In the genomic region with DNA sequence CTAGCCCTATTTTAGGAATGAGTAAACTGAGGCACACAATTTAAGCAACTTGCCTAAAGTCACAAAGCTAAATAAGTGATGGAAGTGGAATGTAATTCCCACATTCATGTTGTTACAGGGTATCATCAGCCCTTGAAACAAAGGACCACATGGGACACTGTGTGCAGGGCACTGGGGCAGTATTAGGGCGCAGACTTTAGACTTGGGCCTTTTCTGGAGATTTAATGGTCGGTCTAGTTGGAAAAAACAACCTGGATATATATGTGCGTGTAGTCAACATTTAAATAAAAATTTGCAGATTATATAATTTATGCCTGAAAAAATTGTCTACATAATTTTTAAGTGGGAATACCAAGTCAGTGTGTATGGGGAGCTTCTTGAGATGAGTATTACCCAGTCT, we compare ENCODE assay signal across 9 cellular contexts. TPM values are rescaled to one million over a fixed set of nuclear protein-coding genes. Genes with fewer than 3 reads are reported as not detected.
DNase-seq lines count a peak whose midpoint lies in the region; ATAC-seq, FAIRE-seq and TF ChIP-seq lines count a peak whose summit lies in the region.
"Had no signal": no experiment of that assay in that cellular context is flagged by ENCODE, and none has a peak within 500 bp of the region (broad histone marks: within the 10 kb centered on the region; RNA-seq: fewer than 3 reads in every experiment).

No MANE protein-coding gene starts in this region.

- no peak for TF ChIP-seq RAD21 in K562 (CRISPR knock-in tag; conservative IDR thresholded peaks at IDR 0.05 in 1 of 2, IDR thresholded peaks at IDR 0.05 in 1 of 2)

- H3K4me3 ChIP-seq in AG04449 (ENCODE audit: low read depth, low read length): peak overlapping the region; percentile 85
- H3K4me3 ChIP-seq in HUES48 (ENCODE audit: low read depth, low read length): peak overlapping the region; percentile 99
- H3K4me3 ChIP-seq in K562: peak overlapping the region; percentile 94
- H3K4me3 ChIP-seq in mucosa of stomach (ENCODE audit: low read length): peak overlapping the region; percentile 83

- peak overlapping the region; percentile 93 for H3K27ac ChIP-seq in HUES48 (ENCODE audit: low read depth, low read length)
- peak overlapping the region; percentile 91 for H3K27ac ChIP-seq in K562 (ENCODE audit: extremely low read depth, low read depth, low read length)

- TF ChIP-seq EP300 in K562 (IDR thresholded peaks at IDR 0.05; ENCODE audit: low read length): no peak

- TF ChIP-seq POLR2A in K562 (conservative IDR thresholded peaks at IDR 0.05): no peak

- H3K27me3 ChIP-seq in HUES48 (ENCODE audit: control insufficient read depth, insufficient read depth, low read length) (no peaks in the 10 kb centered on the region), K562 (ENCODE audit: control insufficient read depth in 2 of 2, insufficient read depth in 2 of 2, low read length in 2 of 2) (no peaks in the 10 kb centered on the region), mucosa of stomach (ENCODE audit: control insufficient read depth, insufficient read depth, low read length) (no peaks in the 10 kb centered on the region)

- H4K20me1 ChIP-seq in K562 (replicated peaks; ENCODE audit: control insufficient read depth, insufficient read depth, low read length): peaks cover 3% of the 10 kb centered on the region; the same call in 1 of the 2 replicates

- H3K9ac ChIP-seq in HUES48 (ENCODE audit: low read depth, low read length): peak overlapping the region; percentile 89
- H3K9ac ChIP-seq in K562 (ENCODE audit: insufficient read depth in 1 of 2, low read depth in 2 of 2, low read length in 2 of 2): peak overlapping the region; percentile 53 to 98; a peak in 3 of 4 replicates
- no peak overlapping the region for H3K9ac ChIP-seq in mucosa of stomach (ENCODE audit: low read length)

- 19% methylated on average over 3 of the region's 3 CpGs for WGBS in K562 (ENCODE audit: insufficient coverage, low coverage, missing lambda C conversion rate)

- H3K9me3 ChIP-seq in HUES48 (ENCODE audit: control insufficient read depth, insufficient read depth, low read length) (0 out of 2 replicates have a peak, but pooled peaks cover 9% of the 10 kb centered on the region), K562 (replicated peaks; ENCODE audit: control insufficient read depth, insufficient read depth, low read depth, low read length) (peaks cover 14% of the 10 kb centered on the region; the same call in 1 of the 2 replicates), mucosa of stomach (ENCODE audit: control insufficient read depth, low read length) (no peaks in the 10 kb centered on the region)

- ATAC-seq in K562: peak; percentile 18; the same call in 1 of the 3 replicates
- ATAC-seq in HG03571 (IDR thresholded peaks at IDR 0.05; ENCODE audit: unreplicated experiment): no peak

- no peaks in the 10 kb centered on the region for H3K9me1 ChIP-seq in K562 (ENCODE audit: control insufficient read depth, insufficient read depth, low read length)

- H3K79me2 ChIP-seq in K562 (ENCODE audit: control insufficient read depth, insufficient read depth, low read length): peaks cover 69% of the 10 kb centered on the region

- no peak overlapping the region for H2AFZ ChIP-seq in K562 (ENCODE audit: low read depth, low read length)

- no peaks in the 10 kb centered on the region; the same call in 1 of the 2 replicates for H3K36me3 ChIP-seq in HUES48 (ENCODE audit: control insufficient read depth, insufficient read depth, low read length)
- H3K36me3 ChIP-seq in K562 (ENCODE audit: control insufficient read depth, insufficient read depth, low read length): peaks cover 13% of the 10 kb centered on the region; the same call in 2 of the 3 replicates
- no peaks in the 10 kb centered on the region for H3K36me3 ChIP-seq in mucosa of stomach (ENCODE audit: control insufficient read depth, insufficient read depth, low read length)

- no peak for FAIRE-seq in K562 (lab: Jason Lieb, UNC)

- in situ Hi-C loops in K562 (cut with MboI): no loop called here

- POLR2A ChIA-PET in AG04449 (lab: Yijun Ruan, JAX) (interaction anchor here (0.6 kb wide), 1 partner anchor 57 kb away, joined by 3 read pairs; no protein-coding TSS in a partner anchor), K562 (lab: Yijun Ruan, JAX) (interaction anchor here (0.7 to 2.9 kb wide), 5 partner anchors 9 to 100 kb away, joined by 3 to 22 read pairs (median 3); no protein-coding TSS in a partner anchor)

- H3K4me1 ChIP-seq in HUES48 (ENCODE audit: control insufficient read depth, insufficient read depth, low read length) (peaks cover 3% of the 10 kb centered on the region; the same call in 1 of the 2 replicates), K562 (replicated peaks in 1 of 2; ENCODE audit: control insufficient read depth in 2 of 2, insufficient read depth in 2 of 2, low read length in 2 of 2) (peaks cover 7 to 11% of the 10 kb centered on the region in 2 experiments; a peak in 4 of 5 replicates), mucosa of stomach (ENCODE audit: control insufficient read depth, insufficient read depth, low read length) (no peaks in the 10 kb centered on the region)

- BruUV-seq in K562 (replicated peaks; lab: Mats Ljungman, UMichigan): no TSS peak

- CTCF ChIA-PET in AG04449 (lab: Yijun Ruan, JAX) (interaction anchor here (1.0 to 2.8 kb wide), 5 partner anchors 9 to 164 kb away, joined by 3 to 8 read pairs (median 6); no protein-coding TSS in a partner anchor), K562 (lab: Yijun Ruan, JAX; ENCODE audit: low intra/inter-chr PET ratio) (no interaction called here)

- TF ChIP-seq CTCF in AG04449 (IDR thresholded peaks at IDR 0.05; ENCODE audit: insufficient read depth, low read length, missing control alignments): no peak
- TF ChIP-seq CTCF in K562 (IDR thresholded peaks at IDR 0.05 in 2 of 3, conservative IDR thresholded peaks at IDR 0.05 in 1 of 3; ENCODE audit: insufficient read depth in 2 of 3, low read depth in 1 of 3, low read length in 3 of 3): no peak

- H3K4me2 ChIP-seq in K562 (ENCODE audit: insufficient read depth, low read length): peak overlapping the region; percentile 96

- intact Hi-C loops in K562 (cut with micrococcal nuclease): no loop called here

- DNase-seq in AG04449 (ENCODE audit: low read depth, low spot score): no peak
- DNase-seq in K562 (ENCODE audit: extremely low read depth in 1 of 4, low spot score in 3 of 4): peak in 1 of 4 experiments; percentile 12
- DNase-seq in HK-2 (ENCODE audit: unreplicated experiment): no peak
- DNase-seq in NCI-H1092 (lab: John Stamatoyannopoulos, UW): no peak
- DNase-seq in SIG-M5 (lab: John Stamatoyannopoulos, UW): no peak

RNA-seq across cellular contexts. Expression of a gene that starts 1.5 kb away (rescaled TPM):
- total RNA-seq in K562 (2011; cell fraction: chromatin; rRNA removed; ENCODE audit: low replicate concordance): 68.0 and 108 TPM in 2 replicates
- 38.5 and 47.0 TPM in 2 replicates for total RNA-seq in K562 (2011; cell fraction: nucleolus; rRNA removed)
- total RNA-seq in K562 (2011; cell fraction: nucleoplasm; rRNA removed): 63.6 and 75.3 TPM in 2 replicates
- total RNA-seq in K562 (2014; rRNA removed): 171 and 175 TPM in 2 replicates
- 167 and 168 TPM in 2 replicates for total RNA-seq in K562 (2014; rRNA removed; fragmentation: Illumina TruSeq; extraction: Trizol)
- total RNA-seq in K562 (2015; rRNA removed; fragmentation: Illumina TruSeq; extraction: Trizol): 181 TPM in 2 replicates
- total RNA-seq in K562 (2021): 151 and 165 TPM in 2 replicates
- 176 and 177 TPM in 2 replicates for polyA plus RNA-seq in K562 (2011; rRNA removed)
- 140 and 222 TPM in 2 replicates for polyA plus RNA-seq in K562 (2011; cell fraction: cytosol; rRNA removed)
- polyA plus RNA-seq in K562 (2011; cell fraction: nucleus; rRNA removed): 146 and 187 TPM in 2 replicates
- 124 and 130 TPM in 2 replicates for polyA plus RNA-seq in K562 (2012)
- polyA plus RNA-seq in K562 (2014; fragmentation: Illumina TruSeq; extraction: Trizol): 143 and 168 TPM in 2 replicates
- 10 to 100 TPM; 59.2 to 70.3 TPM for polyA plus RNA-seq in K562 (2014; fragmentation: Nextera tagmentation; extraction: Ambion mirVana)
- 135 and 142 TPM in 2 replicates for polyA plus RNA-seq in K562 (2014; rRNA removed)
- 275 and 323 TPM in 2 replicates for polyA minus RNA-seq in K562 (2011; rRNA and poly(A)+ RNA removed)
- 90.8 and 98.0 TPM in 2 replicates for polyA minus RNA-seq in K562 (2011; cell fraction: cytosol; rRNA and poly(A)+ RNA removed)
- 34.3 and 63.4 TPM in 2 replicates for polyA minus RNA-seq in K562 (2011; cell fraction: nucleus; rRNA and poly(A)+ RNA removed)

RNA-seq across cellular contexts. Expression of a gene that starts 5.1 kb away (rescaled TPM):
- total RNA-seq in K562 (2011; cell fraction: chromatin; rRNA removed; ENCODE audit: low replicate concordance): not detected in 2 replicates
- not detected in 2 replicates for total RNA-seq in K562 (2011; cell fraction: nucleolus; rRNA removed)
- not detected in 2 replicates for total RNA-seq in K562 (2011; cell fraction: nucleoplasm; rRNA removed)
- not detected in 2 replicates for total RNA-seq in K562 (2014; rRNA removed)
- total RNA-seq in K562 (2014; rRNA removed; fragmentation: Illumina TruSeq; extraction: Trizol): not detected in 2 replicates
- not detected in 2 replicates for total RNA-seq in K562 (2015; rRNA removed; fragmentation: Illumina TruSeq; extraction: Trizol)
- total RNA-seq in K562 (2021): 0.54 and 0.64 TPM in 2 replicates
- polyA plus RNA-seq in K562 (2011; rRNA removed): not detected in 2 replicates
- polyA plus RNA-seq in K562 (2011; cell fraction: cytosol; rRNA removed): not detected in 2 replicates
- 0.34 and 0.36 TPM in 2 replicates for polyA plus RNA-seq in K562 (2011; cell fraction: nucleus; rRNA removed)
- polyA plus RNA-seq in K562 (2012): 0.18 TPM in 1 of 2 replicates, not detected in the other
- polyA plus RNA-seq in K562 (2014; fragmentation: Illumina TruSeq; extraction: Trizol): 0.42 TPM in 1 of 2 replicates, not detected in the other
- not detected for polyA plus RNA-seq in K562 (2014; fragmentation: Nextera tagmentation; extraction: Ambion mirVana)
- polyA plus RNA-seq in K562 (2014; rRNA removed): 0.54 TPM in 1 of 2 replicates, not detected in the other
- not detected in 2 replicates for polyA minus RNA-seq in K562 (2011; rRNA and poly(A)+ RNA removed)
- not detected in 2 replicates for polyA minus RNA-seq in K562 (2011; cell fraction: cytosol; rRNA and poly(A)+ RNA removed)
- polyA minus RNA-seq in K562 (2011; cell fraction: nucleus; rRNA and poly(A)+ RNA removed): not detected in 2 replicates
- polyA plus RNA-seq: adipose tissue had no signal

RNA-seq across cellular contexts. Expression of a gene that starts 48.1 kb away (rescaled TPM):
- not detected in 2 replicates for total RNA-seq in K562 (2011; cell fraction: chromatin; rRNA removed; ENCODE audit: low replicate concordance)
- not detected in 2 replicates for total RNA-seq in K562 (2011; cell fraction: nucleolus; rRNA removed)
- total RNA-seq in K562 (2011; cell fraction: nucleoplasm; rRNA removed): not detected in 2 replicates
- total RNA-seq in K562 (2014; rRNA removed) (not detected in 2 replicates), K562 (2014; rRNA removed; fragmentation: Illumina TruSeq; extraction: Trizol) (not detected in 2 replicates), K562 (2015; rRNA removed; fragmentation: Illumina TruSeq; extraction: Trizol) (not detected in 2 replicates), K562 (2021) (not detected in 2 replicates)
- polyA plus RNA-seq in K562 (2011; rRNA removed) (not detected in 2 replicates), K562 (2014; fragmentation: Illumina TruSeq; extraction: Trizol) (not detected in 2 replicates), K562 (2014; fragmentation: Nextera tagmentation; extraction: Ambion mirVana) (not detected), K562 (2014; rRNA removed) (not detected in 2 replicates)
- not detected in 2 replicates for polyA plus RNA-seq in K562 (2011; cell fraction: cytosol; rRNA removed)
- polyA plus RNA-seq in K562 (2011; cell fraction: nucleus; rRNA removed): not detected in 2 replicates
- not detected in 2 replicates for polyA plus RNA-seq in K562 (2012)
- not detected in 2 replicates for polyA minus RNA-seq in K562 (2011; rRNA and poly(A)+ RNA removed)
- polyA minus RNA-seq in K562 (2011; cell fraction: cytosol; rRNA and poly(A)+ RNA removed): not detected in 2 replicates
- polyA minus RNA-seq in K562 (2011; cell fraction: nucleus; rRNA and poly(A)+ RNA removed): not detected in 2 replicates
- polyA plus RNA-seq: adipose tissue had no signal
